Comparison of ENCODE assay signal across 10 cellular contexts in the genomic region with DNA sequence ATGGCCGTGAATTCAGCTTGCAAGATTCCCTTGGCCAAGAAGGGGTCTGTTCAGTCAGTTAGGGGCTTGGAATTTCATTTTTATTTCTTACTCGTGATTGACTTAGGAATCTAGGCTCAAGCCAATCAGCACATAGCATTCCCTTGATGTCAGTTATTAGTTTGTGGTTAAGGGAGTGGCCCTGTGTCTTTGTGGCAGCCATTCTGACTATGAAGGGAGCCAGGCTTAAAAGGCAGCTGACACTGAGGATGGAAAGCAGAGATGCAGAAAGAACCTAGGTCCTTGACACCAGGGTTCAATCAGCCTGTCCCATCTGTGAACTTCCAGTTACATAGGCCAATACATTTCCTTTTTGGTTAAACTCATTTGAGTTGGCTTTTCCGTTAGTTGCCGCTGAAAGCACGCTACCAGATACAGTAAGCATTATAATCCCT. TPM values are rescaled to one million over a fixed set of nuclear protein-coding genes. Genes with fewer than 3 reads are reported as not detected.
A peak's percentile ranks its signal among the peaks of the same experiment; 100 is the strongest.
DNase-seq lines count a peak whose midpoint lies in the region; ATAC-seq and TF ChIP-seq lines count a peak whose summit lies in the region.
"Had no signal": no experiment of that assay in that cellular context is flagged by ENCODE, and none has a peak within 500 bp of the region (broad histone marks: within the 10 kb centered on the region; RNA-seq: fewer than 3 reads in every experiment).

No MANE protein-coding gene starts in this region.

- DNase-seq in ELF-1 (ENCODE audit: low read depth, low spot score) (peak; percentile 56), NCI-H146 treated with DMSO at 0.1 percent for 48 hours (lab: John Stamatoyannopoulos, UW; ENCODE audit: unreplicated experiment) (peak; percentile 67), naive B cell (no peak), NCI-H510A treated with DMSO at 0.1 percent for 48 hours (lab: John Stamatoyannopoulos, UW) (no peak), GM13976 (ENCODE audit: low spot score) (no peak)
- DNase-seq in naive thymus-derived CD8-positive, alpha-beta T cell, result no peak
- DNase-seq: effector memory CD8-positive, alpha-beta T cell; stimulated activated CD4-positive, alpha-beta T cell treated with anti-CD3 and anti-CD28 coated beads, Interleukin-2, amount 100 ng/mL, for 48 hours had no signal

- peak overlapping the region in 3 of 5 experiments; percentile 3 to 62 (median 9) for H3K27ac Mint-ChIP-seq in brain
- peak overlapping the region in 1 of 6 donors; percentile 41 for H3K27ac Mint-ChIP-seq in naive B cell
- peak overlapping the region in 1 of 10 donors; percentile 9 for H3K27ac Mint-ChIP-seq in naive thymus-derived CD8-positive, alpha-beta T cell
- H3K27ac Mint-ChIP-seq: effector memory CD8-positive, alpha-beta T cell had no signal

- in situ Hi-C loops in GM13976 (cut with MboI; ENCODE audit: low sequenced_read_pairs, unreplicated experiment), result no loop called here

- H3K36me3 Mint-ChIP-seq in brain, result no peaks in the 10 kb centered on the region
- no peaks in the 10 kb centered on the region for H3K36me3 Mint-ChIP-seq in naive B cell
- no peaks in the 10 kb centered on the region for H3K36me3 Mint-ChIP-seq in naive thymus-derived CD8-positive, alpha-beta T cell

- peaks cover 52% of the 10 kb centered on the region for H3K4me1 Mint-ChIP-seq in brain
- peaks cover 23 to 56% (median 30%) of the 10 kb centered on the region in 3 donors for H3K4me1 Mint-ChIP-seq in naive B cell
- H3K4me1 Mint-ChIP-seq in naive thymus-derived CD8-positive, alpha-beta T cell, result peaks cover 14 to 46% (median 35%) of the 10 kb centered on the region in 4 donors

- no peak overlapping the region for H3K4me3 Mint-ChIP-seq in brain
- peak overlapping the region in 6 of 8 donors; percentile 6 to 80 (median 12) for H3K4me3 Mint-ChIP-seq in naive B cell
- peak overlapping the region in 3 of 10 donors; percentile 22 to 42 (median 25) for H3K4me3 Mint-ChIP-seq in naive thymus-derived CD8-positive, alpha-beta T cell

- no peaks in the 10 kb centered on the region for H3K27me3 Mint-ChIP-seq in brain
- peaks cover 0 to 9% (median 7%) of the 10 kb centered on the region in 3 donors for H3K27me3 Mint-ChIP-seq in naive B cell
- H3K27me3 Mint-ChIP-seq in naive thymus-derived CD8-positive, alpha-beta T cell, result peaks cover 0 to 4% (median 0%) of the 10 kb centered on the region in 5 donors
- H3K27me3 Mint-ChIP-seq: effector memory CD8-positive, alpha-beta T cell had no signal

- H3K9me3 Mint-ChIP-seq in brain (no peaks in the 10 kb centered on the region), naive B cell (no peaks in the 10 kb centered on the region)
- no peaks in the 10 kb centered on the region for H3K9me3 Mint-ChIP-seq in naive thymus-derived CD8-positive, alpha-beta T cell
- H3K9me3 Mint-ChIP-seq: effector memory CD8-positive, alpha-beta T cell had no signal

- TF ChIP-seq CTCF in brain (conservative IDR thresholded peaks at IDR 0.05) (no peak), GM13976 (IDR thresholded peaks at IDR 0.05; ENCODE audit: borderline replicate concordance, control extremely low read depth, extremely low read depth, insufficient read depth, missing control alignments) (no peak)

- ATAC-seq in naive B cell (ENCODE audit: low read depth in 2 of 2) (no peak), HG03045 (IDR thresholded peaks at IDR 0.05; ENCODE audit: unreplicated experiment) (no peak)
- ATAC-seq in naive thymus-derived CD8-positive, alpha-beta T cell, result no peak
- ATAC-seq: effector memory CD8-positive, alpha-beta T cell had no signal

- POLR2A ChIA-PET in naive thymus-derived CD8-positive, alpha-beta T cell (lab: Charles Lee), result interaction anchor here (0.9 kb wide), 1 partner anchor 192 kb away, joined by 3 read pairs; a partner anchor contains a TSS

RNA-seq across cellular contexts. Expression of a gene that starts 48.1 kb away (rescaled TPM):
- polyA plus RNA-seq in brain (ENCODE audit: insufficient read depth, low read depth, low replicate concordance) (19.8 TPM), naive B cell (ENCODE audit: low read depth in 6 of 6) (10 to 100 TPM in 3 of 6 donors, 1 to 10 TPM in 3; 5.4 to 11.5 (median 9.8) TPM)
- 10 to 100 TPM in 1 of 2 experiments, 1 to 10 TPM in 1; 8.4 to 12.2 TPM for total RNA-seq in naive thymus-derived CD8-positive, alpha-beta T cell
- 1 to 10 TPM; 5.9 to 9.7 (median 6.6) TPM for polyA plus RNA-seq in naive thymus-derived CD8-positive, alpha-beta T cell

RNA-seq across cellular contexts. Expression of a gene that starts 54.6 kb away (rescaled TPM):
- polyA plus RNA-seq in brain (ENCODE audit: insufficient read depth, low read depth, low replicate concordance) (61.8 TPM), naive B cell (ENCODE audit: low read depth in 6 of 6) (1 to 10 TPM; 2.2 to 5.0 (median 3.3) TPM)
- total RNA-seq in naive thymus-derived CD8-positive, alpha-beta T cell, result 10 to 100 TPM; 50.4 to 57.2 TPM
- 1 to 10 TPM; 1.9 to 5.6 (median 3.9) TPM for polyA plus RNA-seq in naive thymus-derived CD8-positive, alpha-beta T cell

Comparison
In these comparisons a context has a peak if more than half of its experiments do, and no peak if none do; other contexts are left out.
1. DNase-seq: peak in ELF-1 (single experiment) and NCI-H146 treated with DMSO at 0.1 percent for 48 hours (single experiment); none in naive B cell (single experiment), naive thymus-derived CD8-positive, alpha-beta T cell (0 of 10), NCI-H510A treated with DMSO at 0.1 percent for 48 hours (single experiment) and GM13976 (single experiment).
2. H3K4me3 Mint-ChIP-seq: peak in naive B cell (6 of 8); none in brain (0 of 5).